36 cellular contexts compared by ENCODE assay signal in the genomic region with DNA sequence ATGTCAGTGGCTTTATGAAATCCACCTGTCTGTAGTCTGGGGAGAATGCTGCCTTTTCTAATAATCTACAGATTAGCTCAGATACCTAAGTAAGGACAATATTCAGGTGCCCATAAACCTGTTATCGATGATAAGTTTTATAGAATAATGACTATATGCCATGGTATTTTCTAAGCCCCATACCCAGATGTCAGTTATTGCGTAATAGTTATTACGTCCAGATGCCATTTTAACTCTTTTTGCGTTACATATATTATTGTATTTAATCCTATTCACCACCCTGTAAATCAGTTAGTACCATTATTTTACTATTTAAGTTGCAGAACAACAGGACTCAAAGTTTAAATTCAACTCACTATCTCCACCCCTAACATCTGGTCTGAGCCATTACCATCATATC.
"Had no signal": no experiment of that assay in that cellular context is flagged by ENCODE, and none has a peak within 500 bp of the region (broad histone marks: within the 10 kb centered on the region; RNA-seq: fewer than 3 reads in every experiment).

No MANE protein-coding gene starts in this region.

- H3K36me3 ChIP-seq: ascending aorta, cardiac muscle cell had no signal

- FAIRE-seq: bronchial epithelial cell, TTC549 had no signal

- H3K36me3 Mint-ChIP-seq: activated CD4-positive, alpha-beta memory T cell treated with anti-CD3 and anti-CD28 coated beads for 36 hours; activated naive CD4-positive, alpha-beta T cell treated with anti-CD3 and anti-CD28 coated beads, Interleukin-2, amount 10 ng/mL, durations not matched to agents 7 days and 5 days; activated naive CD4-positive, alpha-beta T cell treated with anti-CD3 and anti-CD28 coated beads, Interleukin-2, amount 50 U/mL, for 24 hours; activated naive CD8-positive, alpha-beta T cell; activated naive CD8-positive, alpha-beta T cell treated with anti-CD3 and anti-CD28 coated beads, Interleukin-2, amount 10 ng/mL, durations not matched to agents 7 days and 5 days; brain had no signal

- H3K9me3 Mint-ChIP-seq: activated CD4-positive, alpha-beta memory T cell treated with anti-CD3 and anti-CD28 coated beads for 36 hours; activated CD4-positive, alpha-beta T cell treated with anti-CD3 and anti-CD28 coated beads, Interleukin-2, amount 10 ng/mL, durations not matched to agents 24 days and 14 days; activated CD8-positive, alpha-beta T cell treated with anti-CD3 and anti-CD28 coated beads for 36 hours; activated naive CD4-positive, alpha-beta T cell treated with anti-CD3 and anti-CD28 coated beads, Interleukin-2, amount 10 ng/mL, durations not matched to agents 7 days and 5 days; activated naive CD4-positive, alpha-beta T cell treated with anti-CD3 and anti-CD28 coated beads, Interleukin-2, amount 50 U/mL, for 24 hours; activated naive CD8-positive, alpha-beta T cell treated with anti-CD3 and anti-CD28 coated beads, Interleukin-2, amount 10 ng/mL, durations not matched to agents 7 days and 5 days; activated naive CD8-positive, alpha-beta T cell treated with anti-CD3 and anti-CD28 coated beads, Interleukin-2, amount 50 U/mL, for 24 hours; activated T-helper 2 cell treated with anti-CD3 and anti-CD28 coated beads, Interferon-gamma antibody, Interleukin-2, Interleukin-4, amounts not matched to agents 10 μg/mL and 5 μg/mL and 100 μg/mL, durations not matched to agents 14 hours and 24 hours and 36 hours; brain; central memory CD8-positive, alpha-beta T cell; T-helper 1 cell treated with Interleukin-12 subunit alpha and Interleukin-12 subunit beta and Interleukin-4 antibody, amounts not matched to agents 30 μg/mL and 1 μg/mL, for 36 hours; T-helper 2 cell treated with Interferon-gamma antibody and Interleukin-4, amounts not matched to agents 5 μg/mL and 100 μg/mL, for 36 hours had no signal

- H3K4me1 Mint-ChIP-seq: activated B cell treated with CpG ODN at 0.5 μM for 24 hours; activated CD4-positive, alpha-beta T cell treated with anti-CD3 and anti-CD28 coated beads, Interleukin-2, amount 10 ng/mL, durations not matched to agents 24 days and 14 days; activated naive CD4-positive, alpha-beta T cell treated with anti-CD3 and anti-CD28 coated beads, Interleukin-2, amount 10 ng/mL, durations not matched to agents 7 days and 5 days; activated naive CD4-positive, alpha-beta T cell treated with anti-CD3 and anti-CD28 coated beads, Interleukin-2, amount 50 U/mL, for 24 hours; activated naive CD8-positive, alpha-beta T cell treated with anti-CD3 and anti-CD28 coated beads, Interleukin-2, amount 10 ng/mL, durations not matched to agents 7 days and 5 days; activated naive CD8-positive, alpha-beta T cell treated with anti-CD3 and anti-CD28 coated beads, Interleukin-2, amount 50 U/mL, for 24 hours; central memory CD8-positive, alpha-beta T cell had no signal

- ATAC-seq: activated CD8-positive, alpha-beta T cell treated with anti-CD3 and anti-CD28 coated beads for 36 hours; activated naive CD8-positive, alpha-beta T cell treated with anti-CD3 and anti-CD28 coated beads, Interleukin-2, amount 50 U/mL, for 24 hours had no signal

- H3K4me1 ChIP-seq: ascending aorta had no signal

- H3K4me3 Mint-ChIP-seq: activated B cell treated with CpG ODN at 0.5 μM for 24 hours; activated CD4-positive, alpha-beta memory T cell treated with anti-CD3 and anti-CD28 coated beads for 36 hours; activated CD4-positive, alpha-beta T cell treated with anti-CD3 and anti-CD28 coated beads, Interleukin-2, amount 10 ng/mL, durations not matched to agents 24 days and 14 days; activated CD8-positive, alpha-beta T cell treated with anti-CD3 and anti-CD28 coated beads for 36 hours; activated naive CD4-positive, alpha-beta T cell treated with anti-CD3 and anti-CD28 coated beads, Interleukin-2, amount 10 ng/mL, durations not matched to agents 7 days and 5 days; activated naive CD4-positive, alpha-beta T cell treated with anti-CD3 and anti-CD28 coated beads, Interleukin-2, amount 50 U/mL, for 24 hours; activated naive CD8-positive, alpha-beta T cell; activated naive CD8-positive, alpha-beta T cell treated with anti-CD3 and anti-CD28 coated beads, Interleukin-2, amount 10 ng/mL, durations not matched to agents 7 days and 5 days; activated naive CD8-positive, alpha-beta T cell treated with anti-CD3 and anti-CD28 coated beads, Interleukin-2, amount 50 U/mL, for 24 hours; brain; central memory CD8-positive, alpha-beta T cell; T-helper 1 cell treated with Interleukin-12 subunit alpha and Interleukin-12 subunit beta and Interleukin-4 antibody, amounts not matched to agents 30 μg/mL and 1 μg/mL, for 36 hours; T-helper 2 cell treated with Interferon-gamma antibody and Interleukin-4, amounts not matched to agents 5 μg/mL and 100 μg/mL, for 36 hours had no signal

- H3K4me3 ChIP-seq: ascending aorta, cardiac muscle cell had no signal

- DNase-seq: activated B cell treated with CpG ODN at 0.5 μM for 24 hours; activated CD4-positive, alpha-beta memory T cell treated with anti-CD3 and anti-CD28 coated beads for 36 hours; activated CD4-positive, alpha-beta T cell treated with anti-CD3 and anti-CD28 coated beads for 4 hours; activated CD4-positive, alpha-beta T cell treated with anti-CD3 and anti-CD28 coated beads, Interleukin-2, amount 10 ng/mL, durations not matched to agents 24 days and 14 days; activated CD4-positive, alpha-beta T cell treated with anti-CD3 and anti-CD28 coated beads, Interleukin-2, amount 50 U/mL, for 1 hour; activated CD4-positive, alpha-beta T cell treated with anti-CD3 and anti-CD28 coated beads, Interleukin-2, amount 50 U/mL, for 4 hours; activated CD4-positive, CD25-positive, alpha-beta regulatory T cell treated with anti-CD3 and anti-CD28 coated beads, Interleukin-2, amount 50 U/mL, for 72 hours; activated CD8-positive, alpha-beta memory T cell treated with anti-CD3 and anti-CD28 coated beads, Interleukin-2, amount 50 U/mL, for 4 hours; activated CD8-positive, alpha-beta T cell treated with anti-CD3 and anti-CD28 coated beads for 36 hours; activated effector memory CD4-positive, alpha-beta T cell treated with Interleukin-2 at 50 U/mL for 16 hours; activated gamma-delta T cell; activated naive CD4-positive, alpha-beta T cell treated with anti-CD3 and anti-CD28 coated beads, Interleukin-2, amount 10 ng/mL, durations not matched to agents 7 days and 5 days; activated naive CD4-positive, alpha-beta T cell treated with Interleukin-2 at 50 U/mL for 16 hours; activated naive CD8-positive, alpha-beta T cell treated with anti-CD3 and anti-CD28 coated beads, Interleukin-2, amount 10 ng/mL, durations not matched to agents 7 days and 5 days; activated naive CD8-positive, alpha-beta T cell treated with anti-CD3 and anti-CD28 coated beads, Interleukin-2, amount 50 U/mL, for 24 hours; activated T-cell treated with anti-CD3 and anti-CD28 coated beads for 4 hours; activated T-cell treated with anti-CD3 and anti-CD28 coated beads, Interleukin-2, amount 50 U/mL, for 1 hour; activated T-cell treated with anti-CD3 and anti-CD28 coated beads, Interleukin-2, amount 50 U/mL, for 48 hours; amygdala; anterior cingulate cortex; caudate nucleus; cerebellar nuclear complex; T-helper 2 cell; T-helper 9 cell had no signal

- H3K27ac Mint-ChIP-seq: activated B cell treated with CpG ODN at 0.5 μM for 24 hours; activated CD4-positive, alpha-beta memory T cell treated with anti-CD3 and anti-CD28 coated beads for 36 hours; activated CD4-positive, alpha-beta T cell treated with anti-CD3 and anti-CD28 coated beads, Interleukin-2, amount 10 ng/mL, durations not matched to agents 24 days and 14 days; activated CD8-positive, alpha-beta T cell treated with anti-CD3 and anti-CD28 coated beads for 36 hours; activated naive CD4-positive, alpha-beta T cell treated with anti-CD3 and anti-CD28 coated beads, Interleukin-2, amount 10 ng/mL, durations not matched to agents 7 days and 5 days; activated naive CD4-positive, alpha-beta T cell treated with anti-CD3 and anti-CD28 coated beads, Interleukin-2, amount 50 U/mL, for 24 hours; activated naive CD8-positive, alpha-beta T cell; activated naive CD8-positive, alpha-beta T cell treated with anti-CD3 and anti-CD28 coated beads, Interleukin-2, amount 10 ng/mL, durations not matched to agents 7 days and 5 days; activated naive CD8-positive, alpha-beta T cell treated with anti-CD3 and anti-CD28 coated beads, Interleukin-2, amount 50 U/mL, for 24 hours; activated T-helper 2 cell treated with anti-CD3 and anti-CD28 coated beads, Interferon-gamma antibody, Interleukin-2, Interleukin-4, amounts not matched to agents 10 μg/mL and 5 μg/mL and 100 μg/mL, durations not matched to agents 14 hours and 24 hours and 36 hours; brain; T-helper 1 cell treated with Interleukin-12 subunit alpha and Interleukin-12 subunit beta and Interleukin-4 antibody, amounts not matched to agents 30 μg/mL and 1 μg/mL, for 36 hours; T-helper 2 cell treated with Interferon-gamma antibody and Interleukin-4, amounts not matched to agents 5 μg/mL and 100 μg/mL, for 36 hours had no signal

- H3K27ac ChIP-seq: ascending aorta, cardiac muscle cell, VCaP had no signal

- H3K9me3 ChIP-seq: ascending aorta had no signal

- H3K27me3 Mint-ChIP-seq: activated B cell treated with CpG ODN at 0.5 μM for 24 hours; activated CD4-positive, alpha-beta T cell treated with anti-CD3 and anti-CD28 coated beads, Interleukin-2, amount 10 ng/mL, durations not matched to agents 24 days and 14 days; activated naive CD4-positive, alpha-beta T cell treated with anti-CD3 and anti-CD28 coated beads, Interleukin-2, amount 10 ng/mL, durations not matched to agents 7 days and 5 days; activated naive CD8-positive, alpha-beta T cell treated with anti-CD3 and anti-CD28 coated beads, Interleukin-2, amount 10 ng/mL, durations not matched to agents 7 days and 5 days; brain; central memory CD8-positive, alpha-beta T cell had no signal

- H3K27me3 ChIP-seq: ascending aorta, cardiac muscle cell had no signal
